ENCODE assay signal across 21 cellular contexts in the genomic region with DNA sequence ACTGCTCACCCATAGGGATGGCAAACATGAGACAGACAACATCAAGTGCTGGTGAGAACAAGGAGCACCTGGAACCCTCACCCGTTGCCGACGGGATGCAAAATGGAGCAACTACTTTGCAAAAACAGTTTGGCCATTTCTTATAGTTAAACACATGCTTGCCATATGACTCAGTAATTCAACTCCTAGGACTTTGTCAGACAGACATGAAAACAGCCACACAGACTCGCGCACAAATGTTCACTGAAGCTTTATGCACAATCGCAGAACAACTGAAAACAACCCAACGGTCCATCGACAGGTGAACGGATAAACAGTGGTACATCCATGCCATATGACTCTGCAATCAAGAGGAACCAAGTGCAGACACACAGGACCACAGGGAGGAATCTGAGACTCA. TPM values are rescaled to one million over a fixed set of nuclear protein-coding genes. Genes with fewer than 3 reads are reported as not detected.
DNase-seq lines count a peak whose midpoint lies in the region; ATAC-seq, FAIRE-seq and TF ChIP-seq lines count a peak whose summit lies in the region.
"Had no signal": no experiment of that assay in that cellular context is flagged by ENCODE, and none has a peak within 500 bp of the region (broad histone marks: within the 10 kb centered on the region; RNA-seq: fewer than 3 reads in every experiment).

No MANE protein-coding gene starts in this region.

- H3K27me3 ChIP-seq in Panc1 (ENCODE audit: control insufficient read depth, insufficient read depth, low read length) (no peaks in the 10 kb centered on the region), H1 (replicated peaks in 1 of 4; ENCODE audit: control insufficient read depth in 3 of 4, extremely low read depth in 1 of 4, insufficient read depth in 3 of 4, low read length in 3 of 4) (no peaks in the 10 kb centered on the region), right lobe of liver (no peaks in the 10 kb centered on the region)
- H3K27me3 ChIP-seq: Peyer's patch, suprapubic skin had no signal

- H2BK5ac ChIP-seq in H1 (ENCODE audit: low read depth, low read length) = no peak overlapping the region

- H3K27ac ChIP-seq in Panc1 (ENCODE audit: low read length) (peak overlapping the region; percentile 94), H1 (ENCODE audit: low read depth, low read length) (no peak overlapping the region), right lobe of liver (no peak overlapping the region)
- H3K27ac ChIP-seq: Peyer's patch, VCaP had no signal

- no peak overlapping the region for H4K8ac ChIP-seq in H1 (ENCODE audit: extremely low read depth, insufficient read depth, low read length)

- WGBS in H1 (ENCODE audit: extremely low coverage in 1 of 2, insufficient coverage in 1 of 2, insufficient read length in 1 of 2, insufficient replicate concordance in 2 of 2, low coverage in 1 of 2, low lambda C conversion rate in 2 of 2, missing lambda C conversion rate in 1 of 2), 2 experiments = 95% methylated on average over 9 of the region's 9 CpGs; no CpG with 5 or more reads in 1 of the 2 experiments
- WGBS in right lobe of liver (ENCODE audit: insufficient coverage, low coverage, low lambda C conversion rate, missing lambda C conversion rate) = 84% methylated on average over 3 of the region's 9 CpGs

- in situ Hi-C loops in Panc1 (cut with HindIII; ENCODE audit: low pct_unique_long_range_greater_than_20kb, low sequenced_read_pairs) = no loop called here

- peaks cover 47% of the 10 kb centered on the region for H3K4me1 Mint-ChIP-seq in osteocyte (ENCODE audit: unreplicated experiment)

- H3K4ac ChIP-seq in H1 (replicated peaks; ENCODE audit: insufficient read length, low read depth, low read length) = no peak overlapping the region

- POLR2A ChIA-PET in Panc1 (lab: Charles Lee) (no interaction called here), H1 (lab: Charles Lee; ENCODE audit: partially characterized antibody) (interaction anchor here (1.0 kb wide), 1 partner anchor 198 kb away, joined by 3 read pairs; no protein-coding TSS in a partner anchor)

- no peak overlapping the region for H4K5ac ChIP-seq in H1 (ENCODE audit: insufficient read length, low read depth, low read length)

- no peak for FAIRE-seq in H1 (lab: Jason Lieb, UNC)
- FAIRE-seq: frontal cortex, GM12892, K562 had no signal

- ATAC-seq in Panc1 (no peak), right lobe of liver (no peak)
- ATAC-seq: activated CD8-positive, alpha-beta T cell treated with anti-CD3 and anti-CD28 coated beads for 36 hours; K562; left cardiac atrium; sciatic nerve had no signal

- BruUV-seq in Panc1 (replicated peaks; lab: Mats Ljungman, UMichigan) = no TSS peak

- peaks cover 3% of the 10 kb centered on the region for H3K36me3 Mint-ChIP-seq in osteocyte (ENCODE audit: unreplicated experiment)
- H3K36me3 Mint-ChIP-seq: activated naive CD8-positive, alpha-beta T cell treated with anti-CD3 and anti-CD28 coated beads, Interleukin-2, amount 10 ng/mL, durations not matched to agents 7 days and 5 days had no signal

- peaks cover 42 to 47% of the 10 kb centered on the region in 2 experiments for H4K20me1 ChIP-seq in H1 (replicated peaks in 1 of 2; ENCODE audit: control insufficient read depth in 1 of 2, insufficient read depth in 2 of 2, low read length in 2 of 2)

- H3K4me1 ChIP-seq in Panc1 (ENCODE audit: control insufficient read depth, insufficient read depth, low read length) (peaks cover 77% of the 10 kb centered on the region), H1 (replicated peaks in 1 of 4; ENCODE audit: control insufficient read depth in 3 of 4, insufficient read depth in 4 of 4, low read length in 3 of 4) (peaks cover 0 to 34% (median 18%) of the 10 kb centered on the region in 4 experiments; a peak in 6 of 7 replicates), right lobe of liver (peaks cover 0 to 23% (median 11%) of the 10 kb centered on the region in 4 donors)

- no peaks in the 10 kb centered on the region for H3K23me2 ChIP-seq in H1 (ENCODE audit: low read depth, low read length)

- H2AFZ ChIP-seq in H1 (ENCODE audit: low read length) = no peak overlapping the region

- DNase-seq in EH (ENCODE audit: low read depth) (peak; percentile 67), Panc1 (ENCODE audit: low read depth, low spot score) (no peak), H1 (ENCODE audit: low read depth in 1 of 2, low spot score in 2 of 2) (no peak), osteocyte (ENCODE audit: extremely low spot score, unreplicated experiment) (no peak), right lobe of liver (no peak), DMS79 (lab: John Stamatoyannopoulos, UW) (no peak), NCI-H2029 (lab: John Stamatoyannopoulos, UW) (no peak), D341Med (ENCODE audit: low spot score) (no peak)
- DNase-seq: activated CD8-positive, alpha-beta T cell treated with anti-CD3 and anti-CD28 coated beads for 36 hours; activated naive CD8-positive, alpha-beta T cell treated with anti-CD3 and anti-CD28 coated beads, Interleukin-2, amount 10 ng/mL, durations not matched to agents 7 days and 5 days; GDM1; left cardiac atrium; NCI-H1048; Peyer's patch; stimulated activated CD4-positive, alpha-beta T cell treated with anti-CD3 and anti-CD28 coated beads, Interleukin-2, amount 100 ng/mL, for 48 hours had no signal

- peaks cover 31 to 85% of the 10 kb centered on the region in 2 experiments for H3K79me2 ChIP-seq in H1 (ENCODE audit: control insufficient read depth in 1 of 2, insufficient read depth in 2 of 2, low read length in 2 of 2)

- H3K18ac ChIP-seq in H1 (ENCODE audit: extremely low read depth, low read length) = no peak overlapping the region

- no peak overlapping the region for H3K4me3 Mint-ChIP-seq in osteocyte (ENCODE audit: unreplicated experiment)
- H3K4me3 Mint-ChIP-seq: activated CD8-positive, alpha-beta T cell treated with anti-CD3 and anti-CD28 coated beads for 36 hours; activated naive CD8-positive, alpha-beta T cell treated with anti-CD3 and anti-CD28 coated beads, Interleukin-2, amount 10 ng/mL, durations not matched to agents 7 days and 5 days had no signal

- 0 out of 2 replicates have a peak overlapping the region, but pooled peaks have one; percentile 39 for H2BK12ac ChIP-seq in H1 (ENCODE audit: low read depth, low read length)

- H4K91ac ChIP-seq in H1 (replicated peaks; ENCODE audit: insufficient read length, low read length) = no peak overlapping the region

- no peak overlapping the region for H3K14ac ChIP-seq in H1 (ENCODE audit: insufficient read length)

- peaks cover 18% of the 10 kb centered on the region for H3K79me1 ChIP-seq in H1 (ENCODE audit: low read depth, low read length)

- H3K27ac Mint-ChIP-seq in osteocyte (ENCODE audit: unreplicated experiment) = peak overlapping the region; percentile 61
- H3K27ac Mint-ChIP-seq: activated CD8-positive, alpha-beta T cell treated with anti-CD3 and anti-CD28 coated beads for 36 hours; activated naive CD8-positive, alpha-beta T cell treated with anti-CD3 and anti-CD28 coated beads, Interleukin-2, amount 10 ng/mL, durations not matched to agents 7 days and 5 days had no signal

- TF ChIP-seq POLR2A in H1 (IDR thresholded peaks at IDR 0.05; ENCODE audit: control extremely low read depth in 1 of 2, low read depth in 2 of 2, low read length in 2 of 2) (no peak), right lobe of liver (IDR thresholded peaks at IDR 0.05) (no peak)

- CTCF ChIA-PET in Panc1 (lab: Charles Lee) (no interaction called here), H1 (lab: Charles Lee; ENCODE audit: partially characterized antibody) (interaction anchor here (0.8 to 3.3 kb wide), 3 partner anchors 10 to 142 kb away, joined by 3 to 17 read pairs (median 9); no protein-coding TSS in a partner anchor)

- no peak for TF ChIP-seq EP300 in H1 (IDR thresholded peaks at IDR 0.05; ENCODE audit: borderline replicate concordance in 1 of 2, low read depth in 2 of 2, low read length in 2 of 2)

- H3K4me2 ChIP-seq in H1 (ENCODE audit: insufficient read depth in 1 of 2, low read depth in 2 of 2, low read length in 2 of 2) = no peak overlapping the region

- TF ChIP-seq RAD21 in H1 (IDR thresholded peaks at IDR 0.05 in 1 of 2, conservative IDR thresholded peaks at IDR 0.05 in 1 of 2; ENCODE audit: low read depth in 2 of 2, low read length in 2 of 2) = no peak

- no peak overlapping the region for H2BK120ac ChIP-seq in H1 (replicated peaks; ENCODE audit: low read depth, low read length)

- H3K36me3 ChIP-seq in Panc1 (ENCODE audit: control insufficient read depth, insufficient read depth, low read length) (no peaks in the 10 kb centered on the region), H1 (ENCODE audit: control insufficient read depth in 2 of 4, insufficient read depth in 4 of 4, low read length in 3 of 4) (no peaks in the 10 kb centered on the region; a peak in 2 of 8 replicates), right lobe of liver (no peaks in the 10 kb centered on the region)
- H3K36me3 ChIP-seq: suprapubic skin had no signal

- H2BK20ac ChIP-seq in H1 (ENCODE audit: low read length) = no peak overlapping the region

- no peak overlapping the region for H3K9ac ChIP-seq in H1 (replicated peaks in 1 of 4; ENCODE audit: extremely low read depth in 1 of 4, low read depth in 3 of 4, low read length in 3 of 4)

- H2BK15ac ChIP-seq in H1 (ENCODE audit: low read length) = 0 out of 2 replicates have a peak overlapping the region, but pooled peaks have one; percentile 81

- no peak overlapping the region for H3K23ac ChIP-seq in H1 (ENCODE audit: insufficient read length)

- TF ChIP-seq CTCF in Panc1 (IDR thresholded peaks at IDR 0.05) (no peak), H1 (IDR thresholded peaks at IDR 0.05; ENCODE audit: control extremely low read depth in 1 of 3, insufficient read depth in 1 of 3, low read depth in 1 of 3, low read length in 3 of 3) (no peak), osteocyte (IDR thresholded peaks at IDR 0.05) (no peak), right lobe of liver (IDR thresholded peaks at IDR 0.05) (no peak)

- no peaks in the 10 kb centered on the region for H3K9me3 Mint-ChIP-seq in osteocyte (ENCODE audit: unreplicated experiment)
- H3K9me3 Mint-ChIP-seq: activated CD8-positive, alpha-beta T cell treated with anti-CD3 and anti-CD28 coated beads for 36 hours; activated naive CD8-positive, alpha-beta T cell treated with anti-CD3 and anti-CD28 coated beads, Interleukin-2, amount 10 ng/mL, durations not matched to agents 7 days and 5 days had no signal

- H2AK5ac ChIP-seq in H1 (ENCODE audit: low read depth, low read length) = no peak overlapping the region

- intact Hi-C loops in Panc1 (cut with micrococcal nuclease; ENCODE audit: unreplicated experiment) = no loop called here
- intact Hi-C loops in right lobe of liver (cut with DNase I) = no loop called here

- H3K9me3 ChIP-seq in Panc1 (ENCODE audit: control insufficient read depth, insufficient read depth, low read depth, low read length) (no peaks in the 10 kb centered on the region), H1 (ENCODE audit: insufficient read depth in 2 of 2, low read depth in 1 of 2, low read length in 1 of 2) (no peaks in the 10 kb centered on the region), right lobe of liver (no peaks in the 10 kb centered on the region)
- H3K9me3 ChIP-seq: Peyer's patch, suprapubic skin had no signal

- H3K4me3 ChIP-seq in Panc1 (ENCODE audit: low read depth in 2 of 2, low read length in 2 of 2) (no peak overlapping the region), H1 (ENCODE audit: extremely low read depth in 1 of 4, insufficient read depth in 2 of 4, low read depth in 3 of 4, low read length in 4 of 4) (no peak overlapping the region), right lobe of liver (no peak overlapping the region)
- H3K4me3 ChIP-seq: K562, Peyer's patch, suprapubic skin had no signal

- H3K27me3 Mint-ChIP-seq in osteocyte (ENCODE audit: unreplicated experiment) = no peaks in the 10 kb centered on the region
- H3K27me3 Mint-ChIP-seq: activated CD8-positive, alpha-beta T cell treated with anti-CD3 and anti-CD28 coated beads for 36 hours; activated naive CD8-positive, alpha-beta T cell treated with anti-CD3 and anti-CD28 coated beads, Interleukin-2, amount 10 ng/mL, durations not matched to agents 7 days and 5 days had no signal

- H3K56ac ChIP-seq in H1 (replicated peaks; ENCODE audit: insufficient read length, low read depth, low read length) = no peak overlapping the region

RNA-seq across cellular contexts. Expression of a gene that starts 30.8 kb away (rescaled TPM):
- total RNA-seq in Panc1 (2021; ENCODE audit: unreplicated experiment) (461 TPM), osteocyte (362 and 381 TPM in 2 replicates), right lobe of liver (10 to 100 TPM; 38.1 to 87.5 (median 45.0) TPM)
- polyA plus RNA-seq in Panc1 (2012; ENCODE audit: insufficient read length) = 441 TPM
- total RNA-seq in H1 (2021; fragmentation: NEBNext Ultra II Directional; extraction: Animal tissue kit (Norgen Biotek cat#: 25700)) = 275 TPM in 2 replicates
- 14.8 and 25.3 TPM in 2 replicates for polyA plus RNA-seq in H1 (2011; rRNA removed)
- 13.5 TPM for polyA plus RNA-seq in H1 (2011; cell fraction: cytosol; rRNA removed)
- polyA plus RNA-seq in H1 (2011; cell fraction: nucleus; rRNA removed) = 54.3 TPM
- polyA plus RNA-seq in H1 (2012, experiment 1 of 2) = 125 to 153 TPM (median 138 TPM) in 4 replicates
- polyA plus RNA-seq in H1 (2012, experiment 2 of 2) = 70.3 TPM
- polyA plus RNA-seq in H1 (2013, experiment 1 of 2) = 103 TPM
- polyA plus RNA-seq in H1 (2013, experiment 2 of 2) = 111 TPM
- 28.8 and 30.2 TPM in 2 replicates for polyA minus RNA-seq in H1 (2011; rRNA and poly(A)+ RNA removed)
- 93.4 TPM for polyA minus RNA-seq in H1 (2011; cell fraction: cytosol; rRNA and poly(A)+ RNA removed)
- 81.3 TPM for polyA minus RNA-seq in H1 (2011; cell fraction: nucleus; rRNA and poly(A)+ RNA removed)
